Comparison of ENCODE assay signal across 8 cellular contexts in the genomic region with DNA sequence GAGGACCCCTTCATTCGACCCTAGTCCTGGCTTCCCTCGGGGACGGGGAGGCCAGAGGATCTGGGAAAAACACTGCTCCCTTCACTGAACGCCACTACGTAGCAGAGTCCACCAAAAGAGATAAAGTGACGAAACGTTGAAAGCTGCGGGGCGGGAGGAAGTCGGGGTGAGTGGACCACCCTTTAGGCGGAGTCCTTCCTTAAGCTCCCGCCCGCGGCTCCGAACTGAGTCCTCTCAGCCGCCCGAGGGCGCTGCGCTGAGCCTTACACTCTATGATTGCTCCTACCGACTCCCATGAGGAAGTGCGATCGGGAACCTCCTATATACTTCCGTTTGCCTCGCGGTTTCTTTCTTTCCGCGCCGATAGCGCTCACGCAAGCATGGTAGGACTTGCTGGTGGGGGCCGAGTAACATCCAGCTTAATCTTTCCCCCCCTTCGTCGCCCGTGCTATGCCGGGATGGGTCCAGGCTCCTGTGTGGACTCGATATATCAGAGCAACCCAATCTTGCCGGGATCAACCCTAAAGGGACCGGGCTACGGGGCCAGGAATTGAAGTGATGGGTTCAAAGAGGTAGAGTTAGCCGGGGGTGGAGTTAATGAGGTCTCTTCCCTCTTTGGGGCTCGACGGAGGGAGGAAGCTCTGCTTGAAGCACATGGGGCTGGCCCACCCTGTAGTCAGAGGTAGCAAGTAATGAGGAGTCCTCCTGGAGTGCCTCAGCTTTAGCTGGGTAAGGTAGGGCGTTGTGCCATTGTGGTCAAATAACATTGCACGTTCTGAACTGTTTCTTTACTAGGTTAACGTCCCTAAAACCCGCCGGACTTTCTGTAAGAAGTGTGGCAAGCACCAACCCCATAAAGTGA. TPM values are rescaled to one million over a fixed set of nuclear protein-coding genes. Genes with fewer than 3 reads are reported as not detected.
A peak's percentile ranks its signal among the peaks of the same experiment; 100 is the strongest.
DNase-seq lines count a peak whose midpoint lies in the region; TF ChIP-seq lines count a peak whose summit lies in the region.

TSS of gene RPL36A (plus strand) at position 348 of the 862 bp plus-strand sequence. CDS start at position 381, 33 bp downstream.

- peak within 1 kb of the TSS; percentile 94 for H3K27ac Mint-ChIP-seq in activated T-helper 2 cell treated with anti-CD3 and anti-CD28 coated beads, Interferon-gamma antibody, Interleukin-2, Interleukin-4, amounts not matched to agents 10 μg/mL and 5 μg/mL and 100 μg/mL, durations not matched to agents 14 hours and 24 hours and 36 hours
- peak within 1 kb of the TSS; percentile 99 for H3K27ac Mint-ChIP-seq in neural crest cell (ENCODE audit: unreplicated experiment)

- peak within 1 kb of the TSS; percentile 95 for H3K4me3 Mint-ChIP-seq in activated T-helper 2 cell treated with anti-CD3 and anti-CD28 coated beads, Interferon-gamma antibody, Interleukin-2, Interleukin-4, amounts not matched to agents 10 μg/mL and 5 μg/mL and 100 μg/mL, durations not matched to agents 14 hours and 24 hours and 36 hours (ENCODE audit: low read depth)
- H3K4me3 Mint-ChIP-seq in neural crest cell: peak within 1 kb of the TSS; percentile 100

- POLR2A ChIA-PET in RWPE1 (lab: Yijun Ruan, JAX; ENCODE audit: low non-redundant PET): interaction anchor here (1.5 kb wide), 1 partner anchor 42 kb away, joined by 4 read pairs; the partner anchor contains the start of gene TIMM8A

- DNase-seq in ELF-1 (ENCODE audit: low read depth, low spot score) (peak; percentile 97), H4 (ENCODE audit: low spot score) (peak; percentile 91), LNCaP clone FGC (ENCODE audit: low read depth) (peak; percentile 72), RWPE1 (ENCODE audit: low spot score) (peak; percentile 79), fibroblast of villous mesenchyme (ENCODE audit: low read depth) (peak; percentile 90), neural crest cell (ENCODE audit: low read depth, low spot score) (peak; percentile 73)
- DNase-seq in activated T-helper 2 cell treated with anti-CD3 and anti-CD28 coated beads, Interferon-gamma antibody, Interleukin-2, Interleukin-4, amounts not matched to agents 10 μg/mL and 5 μg/mL and 100 μg/mL, durations not matched to agents 14 hours and 24 hours and 36 hours (ENCODE audit: low spot score): peak; percentile 71

- H3K36me3 ChIP-seq in stomach smooth muscle (ENCODE audit: control insufficient read depth in 2 of 2, insufficient read depth in 2 of 2, low read length in 2 of 2): peaks cover 0 to 4% of the 10 kb centered on the region in 2 donors

- H3K27me3 Mint-ChIP-seq in activated T-helper 2 cell treated with anti-CD3 and anti-CD28 coated beads, Interferon-gamma antibody, Interleukin-2, Interleukin-4, amounts not matched to agents 10 μg/mL and 5 μg/mL and 100 μg/mL, durations not matched to agents 14 hours and 24 hours and 36 hours (ENCODE audit: low read depth): no peaks in the 10 kb centered on the region
- H3K27me3 Mint-ChIP-seq in neural crest cell (ENCODE audit: low read depth): peaks cover 3% of the 10 kb centered on the region

- H3K4me1 Mint-ChIP-seq in activated T-helper 2 cell treated with anti-CD3 and anti-CD28 coated beads, Interferon-gamma antibody, Interleukin-2, Interleukin-4, amounts not matched to agents 10 μg/mL and 5 μg/mL and 100 μg/mL, durations not matched to agents 14 hours and 24 hours and 36 hours (ENCODE audit: low read depth): peaks cover 18% of the 10 kb centered on the region
- H3K4me1 Mint-ChIP-seq in neural crest cell: peaks cover 28% of the 10 kb centered on the region

- peak within 1 kb of the TSS; percentile 78 for H3K27ac ChIP-seq in RWPE1
- peak within 1 kb of the TSS; percentile 58 for H3K27ac ChIP-seq in stomach smooth muscle (ENCODE audit: low read length)

- no peaks in the 10 kb centered on the region for H3K9me3 ChIP-seq in stomach smooth muscle (ENCODE audit: control insufficient read depth in 2 of 2, low read length in 2 of 2)

- H3K36me3 Mint-ChIP-seq in activated T-helper 2 cell treated with anti-CD3 and anti-CD28 coated beads, Interferon-gamma antibody, Interleukin-2, Interleukin-4, amounts not matched to agents 10 μg/mL and 5 μg/mL and 100 μg/mL, durations not matched to agents 14 hours and 24 hours and 36 hours (ENCODE audit: low read depth): peaks cover 44% of the 10 kb centered on the region
- peaks cover 26% of the 10 kb centered on the region for H3K36me3 Mint-ChIP-seq in neural crest cell (ENCODE audit: low read depth)

- CTCF ChIA-PET in RWPE1 (lab: Yijun Ruan, JAX): interaction anchor here (0.6 to 0.9 kb wide), 4 partner anchors 10 to 88 kb away, joined by 3 read pairs; no protein-coding TSS in a partner anchor

- H3K9ac ChIP-seq in stomach smooth muscle (ENCODE audit: low read length in 2 of 2): peak within 1 kb of the TSS; percentile 64 to 76

- H3K9me3 Mint-ChIP-seq in activated T-helper 2 cell treated with anti-CD3 and anti-CD28 coated beads, Interferon-gamma antibody, Interleukin-2, Interleukin-4, amounts not matched to agents 10 μg/mL and 5 μg/mL and 100 μg/mL, durations not matched to agents 14 hours and 24 hours and 36 hours: no peaks in the 10 kb centered on the region
- no peaks in the 10 kb centered on the region for H3K9me3 Mint-ChIP-seq in neural crest cell

- peaks cover 0 to 2% of the 10 kb centered on the region in 2 donors for H3K27me3 ChIP-seq in stomach smooth muscle (ENCODE audit: control insufficient read depth in 1 of 2, insufficient read depth in 2 of 2, low read length in 2 of 2)

- intact Hi-C loops in activated T-helper 2 cell treated with anti-CD3 and anti-CD28 coated beads, Interferon-gamma antibody, Interleukin-2, Interleukin-4, amounts not matched to agents 10 μg/mL and 5 μg/mL and 100 μg/mL, durations not matched to agents 14 hours and 24 hours and 36 hours (cut with micrococcal nuclease): loop anchor here (1.0 kb wide), 2 partner anchors 17 to 43 kb away; partner anchors contain the start of genes HNRNPH2 and TIMM8A

- peaks cover 3% of the 10 kb centered on the region for H3K4me1 ChIP-seq in stomach smooth muscle (ENCODE audit: control insufficient read depth, insufficient read depth, low read length)

- H3K4me3 ChIP-seq in LNCaP clone FGC (ENCODE audit: low read depth, low read length): peak within 1 kb of the TSS; percentile 75
- H3K4me3 ChIP-seq in fibroblast of villous mesenchyme (ENCODE audit: low read depth, low read length): peak within 1 kb of the TSS; percentile 74
- peak within 1 kb of the TSS; percentile 75 for H3K4me3 ChIP-seq in stomach smooth muscle (ENCODE audit: low read length in 2 of 2)

- TF ChIP-seq CTCF in LNCaP clone FGC (IDR thresholded peaks at IDR 0.05; ENCODE audit: control insufficient read depth, extremely low read depth, insufficient read depth): peak; percentile 56
- TF ChIP-seq CTCF in RWPE1 (conservative IDR thresholded peaks at IDR 0.05; ENCODE audit: low read depth): peak; percentile 71
- peak; percentile 67 for TF ChIP-seq CTCF in fibroblast of villous mesenchyme (IDR thresholded peaks at IDR 0.05; ENCODE audit: insufficient read depth, low read depth, low read length)
- peak; percentile 71 for TF ChIP-seq CTCF in neural crest cell (conservative IDR thresholded peaks at IDR 0.05)

RNA-seq across cellular contexts. Expression of gene RPL36A, which starts in this region (rescaled TPM):
- 1,862 and 2,508 TPM in 2 replicates for total RNA-seq in H4 (2014; rRNA removed; shearing (Covaris generic))
- 290 and 376 TPM in 2 replicates for total RNA-seq in activated T-helper 2 cell treated with anti-CD3 and anti-CD28 coated beads, Interferon-gamma antibody, Interleukin-2, Interleukin-4, amounts not matched to agents 10 μg/mL and 5 μg/mL and 100 μg/mL, durations not matched to agents 14 hours and 24 hours and 36 hours
- 103 and 132 TPM in 2 replicates for total RNA-seq in fibroblast of villous mesenchyme
- 316 and 347 TPM in 2 replicates for total RNA-seq in neural crest cell

Comparison
In these comparisons a context has a peak if more than half of its experiments do, and no peak if none do; other contexts are left out.
1. Peak in every context shown above with its lines: DNase-seq, H3K4me3 ChIP-seq and H3K27ac ChIP-seq.